25 cellular contexts compared by ENCODE assay signal in the genomic region with DNA sequence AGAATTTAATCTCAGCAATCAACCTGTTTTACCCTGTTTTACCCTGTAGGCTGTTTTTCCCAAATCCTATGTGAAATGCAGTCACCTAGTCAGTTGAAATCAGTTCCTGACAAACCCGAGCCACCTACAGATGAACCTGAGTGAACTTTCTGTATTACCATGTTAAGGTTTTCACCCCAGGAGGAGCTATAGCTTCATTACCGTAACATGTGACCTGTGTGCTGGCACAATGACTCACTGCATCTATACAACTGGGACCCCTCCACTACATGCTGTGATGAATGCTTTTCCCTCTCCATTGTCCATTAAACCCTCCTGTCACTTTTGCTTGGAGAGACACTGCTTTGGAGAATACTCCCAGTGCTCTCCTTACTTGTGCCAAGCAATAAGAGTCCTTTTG.
"Had no signal": no experiment of that assay in that cellular context is flagged by ENCODE, and none has a peak within 500 bp of the region (broad histone marks: within the 10 kb centered on the region; RNA-seq: fewer than 3 reads in every experiment).

No MANE protein-coding gene starts in this region.

- H3K27ac ChIP-seq: colonic mucosa, dorsolateral prefrontal cortex, left lung, lower lobe of right lung, ovary, skin epidermis, upper lobe of left lung, vagina had no signal

- DNase-seq: activated CD4-positive, alpha-beta T cell treated with anti-CD3 and anti-CD28 coated beads for 4 hours; activated CD4-positive, alpha-beta T cell treated with anti-CD3 and anti-CD28 coated beads, Interleukin-2, amount 50 U/mL, for 4 hours; activated naive CD4-positive, alpha-beta T cell treated with Interleukin-2 at 50 U/mL for 16 hours; activated T-cell treated with anti-CD3 and anti-CD28 coated beads for 4 hours; activated T-cell treated with anti-CD3 and anti-CD28 coated beads, Interleukin-2, amount 50 U/mL, for 72 hours; anterior cingulate cortex; cerebellar nuclear complex; colonic mucosa; dorsolateral prefrontal cortex; effector memory CD4-positive, alpha-beta T cell; head of caudate nucleus; hippocampal formation; left lung; lower lobe of right lung; mesenchymal stem cell; ovary; stimulated activated CD4-positive, alpha-beta T cell treated with anti-CD3 and anti-CD28 coated beads, Interleukin-12 subunit alpha, Interleukin-12 subunit beta, amount 100 ng/mL, for 4 hours; stimulated activated CD4-positive, alpha-beta T cell treated with anti-CD3 and anti-CD28 coated beads, Interleukin-4, amount 100 ng/mL, for 1 hour; stimulated activated naive CD8-positive, alpha-beta T cell treated with anti-CD3 and anti-CD28 coated beads, Interleukin-15, Interleukin-2, amounts not matched to agents 100 U/mL and 50 U/mL, for 24 hours; upper lobe of left lung had no signal

- H3K27me3 ChIP-seq: colonic mucosa, dorsolateral prefrontal cortex, left lung, ovary, upper lobe of left lung, vagina had no signal

- H3K27ac Mint-ChIP-seq: activated naive CD8-positive, alpha-beta T cell; activated T-cell treated with anti-CD3 and anti-CD28 coated beads, Interleukin-2, amount 50 U/mL, for 72 hours; natural killer cell treated with Interleukin-12 subunit alpha and Interleukin-12 subunit beta and Interleukin-15 and Interleukin-18, amount 100 ng/mL, for 72 hours; progenitor cell of endocrine pancreas had no signal

- H3K36me3 Mint-ChIP-seq: activated naive CD8-positive, alpha-beta T cell; natural killer cell treated with Interleukin-12 subunit alpha and Interleukin-12 subunit beta and Interleukin-15 and Interleukin-18, amount 100 ng/mL, for 72 hours had no signal

- H3K27me3 Mint-ChIP-seq: activated naive CD8-positive, alpha-beta T cell; natural killer cell treated with Interleukin-12 subunit alpha and Interleukin-12 subunit beta and Interleukin-15 and Interleukin-18, amount 100 ng/mL, for 72 hours; progenitor cell of endocrine pancreas had no signal

- H3K36me3 ChIP-seq: colonic mucosa, left lung, lower lobe of right lung, ovary, upper lobe of left lung, vagina had no signal

- H3K4me3 ChIP-seq: colonic mucosa, dorsolateral prefrontal cortex, left lung, lower lobe of right lung, ovary, skin epidermis, upper lobe of left lung, vagina had no signal

- H3K9me3 ChIP-seq: colonic mucosa, lower lobe of right lung, ovary, upper lobe of left lung, vagina had no signal

- H3K4me1 ChIP-seq: colonic mucosa, left lung, lower lobe of right lung, upper lobe of left lung, vagina had no signal

- H3K4me3 Mint-ChIP-seq: activated naive CD8-positive, alpha-beta T cell; activated T-cell treated with anti-CD3 and anti-CD28 coated beads, Interleukin-2, amount 50 U/mL, for 72 hours; natural killer cell treated with Interleukin-12 subunit alpha and Interleukin-12 subunit beta and Interleukin-15 and Interleukin-18, amount 100 ng/mL, for 72 hours had no signal
